Comparison of ENCODE assay signal across 28 cellular contexts in genomic region chr7:17101207-17101696, GRCh38.
DNase-seq lines count a peak whose midpoint lies in the region; ATAC-seq, FAIRE-seq and TF ChIP-seq lines count a peak whose summit lies in the region.
"Had no signal": no experiment of that assay in that cellular context is flagged by ENCODE, and none has a peak within 500 bp of the region (broad histone marks: within the 10 kb centered on the region; RNA-seq: fewer than 3 reads in every experiment).

No MANE protein-coding gene starts in this region.

- H2AK5ac ChIP-seq in H9 (ENCODE audit: insufficient read length, low read length): no peak overlapping the region
- H2AK5ac ChIP-seq in IMR-90 (ENCODE audit: low read depth, low read length): no peak overlapping the region

- H3K4me3 Mint-ChIP-seq in H9 (no peak overlapping the region), type B pancreatic cell (no peak overlapping the region)
- H3K4me3 Mint-ChIP-seq: CD14-positive monocyte; CD4-positive, alpha-beta memory T cell; CD4-positive, CD25-positive, alpha-beta regulatory T cell; CD8-positive, alpha-beta memory T cell had no signal

- no peak overlapping the region for H2AK9ac ChIP-seq in IMR-90 (replicated peaks; ENCODE audit: low read depth, low read length, poor library complexity)

- in situ Hi-C loops in HepG2 (cut with HindIII; ENCODE audit: extremely low pct_ligation_motif_present, low pct_unique_long_range_greater_than_20kb) (no loop called here), IMR-90 (cut with MboI; ENCODE audit: low sequenced_read_pairs) (no loop called here), GM23248 (cut with MboI) (no loop called here)

- dilution Hi-C loops in IMR-90 (cut with HindIII; ENCODE audit: low sequenced_read_pairs, unreplicated experiment): no loop called here

- H3K14ac ChIP-seq in H9 (ENCODE audit: insufficient read depth, low read length) (no peak overlapping the region), IMR-90 (replicated peaks; ENCODE audit: low read depth, low read length) (no peak overlapping the region)

- TF ChIP-seq POLR2A in HepG2 (IDR thresholded peaks at IDR 0.05; ENCODE audit: insufficient read depth in 1 of 2, low read depth in 2 of 2, low read length in 2 of 2) (no peak), right lobe of liver (IDR thresholded peaks at IDR 0.05) (no peak), IMR-90 (IDR thresholded peaks at IDR 0.05; ENCODE audit: low read depth, low read length) (no peak)

- H3K36me3 ChIP-seq in HepG2 (replicated peaks in 1 of 2; ENCODE audit: control insufficient read depth in 1 of 2, insufficient read depth in 2 of 2, low read length in 2 of 2) (no peaks in the 10 kb centered on the region), right lobe of liver (no peaks in the 10 kb centered on the region), IMR-90 (ENCODE audit: control insufficient read depth, insufficient read depth, low read length) (no peaks in the 10 kb centered on the region), osteoblast (ENCODE audit: insufficient read depth, low read length) (no peaks in the 10 kb centered on the region), GM23248 (ENCODE audit: low read depth) (no peaks in the 10 kb centered on the region)
- H3K36me3 ChIP-seq: BE2C, BLaER1 had no signal

- POLR2A ChIA-PET in HepG2 (lab: Yijun Ruan, JAX): no interaction called here
- POLR2A ChIA-PET in IMR-90 (lab: Charles Lee; ENCODE audit: unreplicated experiment): no interaction called here

- intact Hi-C loops in HepG2 (cut with micrococcal nuclease; ENCODE audit: unreplicated experiment) (no loop called here), right lobe of liver (cut with DNase I) (no loop called here), IMR-90 (cut with micrococcal nuclease) (no loop called here)

- peaks cover 11% of the 10 kb centered on the region in 2 experiments for H3K4me1 Mint-ChIP-seq in H9
- no peaks in the 10 kb centered on the region for H3K4me1 Mint-ChIP-seq in type B pancreatic cell (ENCODE audit: unreplicated experiment)

- DNase-seq in HepG2 (ENCODE audit: low spot score): no peak
- DNase-seq in right lobe of liver: no peak
- DNase-seq in H9: no peak
- no peak for DNase-seq in IMR-90
- peak; percentile 6 for DNase-seq in osteoblast (ENCODE audit: insufficient read length, low spot score, missing footprints)
- DNase-seq in type B pancreatic cell (ENCODE audit: extremely low spot score, unreplicated experiment): no peak
- DNase-seq in GM23248: no peak
- DNase-seq in activated CD4-positive, alpha-beta T cell treated with anti-CD3 and anti-CD28 coated beads for 48 hours: no peak
- DNase-seq: 8988T; ACHN; BE2C; C1 segment of cervical spinal cord; CD4-positive, alpha-beta memory T cell; CD4-positive, CD25-positive, alpha-beta regulatory T cell; CD8-positive, alpha-beta memory T cell; COR-L47; DMS 273 treated with DMSO at 0.1 percent for 48 hours; DMS153; DMS79; DND-41; EL; GDM1 had no signal

- ATAC-seq in HepG2: no peak
- no peak for ATAC-seq in right lobe of liver
- no peak for ATAC-seq in IMR-90 (ENCODE audit: low read depth)
- ATAC-seq: GM12878 had no signal

- H3F3A ChIP-seq in GM23248 (ENCODE audit: insufficient read depth): peaks cover under 1% of the 10 kb centered on the region; the same call in 1 of the 2 replicates

- TF ChIP-seq RAD21 in HepG2 (CRISPR knock-in tag; IDR thresholded peaks at IDR 0.05) (no peak), IMR-90 (IDR thresholded peaks at IDR 0.05; ENCODE audit: low read length) (no peak)

- TF ChIP-seq EP300 in HepG2 (IDR thresholded peaks at IDR 0.05; ENCODE audit: low read depth in 2 of 2, low read length in 2 of 2) (no peak), HepG2 (CRISPR knock-in tag; IDR thresholded peaks at IDR 0.05; ENCODE audit: borderline replicate concordance) (no peak)

- H3K4me3 ChIP-seq in HepG2 (replicated peaks in 1 of 3; ENCODE audit: insufficient read depth in 1 of 3, low read depth in 2 of 3, low read length in 3 of 3): no peak overlapping the region
- no peak overlapping the region for H3K4me3 ChIP-seq in right lobe of liver
- H3K4me3 ChIP-seq in IMR-90 (ENCODE audit: insufficient read depth, low read depth, low read length): no peak overlapping the region
- H3K4me3 ChIP-seq in osteoblast (ENCODE audit: insufficient read depth, low read length): no peak overlapping the region
- no peak overlapping the region for H3K4me3 ChIP-seq in GM23248
- H3K4me3 ChIP-seq: BLaER1, GM12878 had no signal

- H3K9me3 ChIP-seq in HepG2 (ENCODE audit: low read length) (peaks cover 12% of the 10 kb centered on the region), right lobe of liver (peaks cover 0 to 7% (median 0%) of the 10 kb centered on the region in 4 donors), H9 (ENCODE audit: control insufficient read depth, low read depth, low read length) (peaks cover 5% of the 10 kb centered on the region), IMR-90 (ENCODE audit: control insufficient read depth, insufficient read depth, low read length) (no peaks in the 10 kb centered on the region), osteoblast (ENCODE audit: low read depth, low read length) (no peaks in the 10 kb centered on the region), GM23248 (ENCODE audit: low read depth) (no peaks in the 10 kb centered on the region)
- H3K9me3 ChIP-seq: BE2C had no signal

- H3K36me3 Mint-ChIP-seq in H9 (ENCODE audit: insufficient read depth in 1 of 3, low read depth in 3 of 3) (no peaks in the 10 kb centered on the region), type B pancreatic cell (no peaks in the 10 kb centered on the region)
- H3K36me3 Mint-ChIP-seq: CD14-positive monocyte; CD4-positive, alpha-beta memory T cell; CD4-positive, CD25-positive, alpha-beta regulatory T cell; CD8-positive, alpha-beta memory T cell had no signal

- CTCF ChIA-PET in HepG2 (lab: Yijun Ruan, JAX; ENCODE audit: low intra/inter-chr PET ratio, low total read pairs): no interaction called here
- CTCF ChIA-PET in IMR-90 (lab: Yijun Ruan, JAX): no interaction called here

- H2BK15ac ChIP-seq in H9 (ENCODE audit: low read depth, low read length) (no peak overlapping the region), IMR-90 (ENCODE audit: low read depth, low read length) (no peak overlapping the region; the same call in 2 of the 3 replicates)

- H2BK20ac ChIP-seq in H9 (ENCODE audit: low read depth, low read length, poor library complexity, severe bottlenecking) (peak overlapping the region; percentile 75), IMR-90 (ENCODE audit: low read depth, low read length) (no peak overlapping the region)

- WGBS in HepG2 (ENCODE audit: low lambda C conversion rate): 97% methylated on average over 6 of the region's 6 CpGs
- 98% methylated on average over 5 of the region's 6 CpGs for WGBS in right lobe of liver (ENCODE audit: insufficient coverage, low coverage, low lambda C conversion rate, missing lambda C conversion rate)
- WGBS in H9 (ENCODE audit: extremely low coverage, insufficient read length, low lambda C conversion rate): no CpG with 5 or more reads among the region's 6 CpGs
- WGBS in IMR-90 (ENCODE audit: extremely low coverage in 2 of 2, insufficient read length in 1 of 2), 2 experiments: 71% methylated on average over 1 of the region's 6 CpGs; no CpG with 5 or more reads in 1 of the 2 experiments
- 89% methylated on average over 6 of the region's 6 CpGs for WGBS in GM23248 (ENCODE audit: low coverage in 1 of 2, low lambda C conversion rate in 2 of 2, missing lambda C conversion rate in 2 of 2), 2 experiments

- H3K27me3 ChIP-seq in HepG2 (ENCODE audit: control insufficient read depth in 1 of 2, insufficient read depth in 2 of 2, low read length in 2 of 2) (no peaks in the 10 kb centered on the region), right lobe of liver (no peaks in the 10 kb centered on the region), H9 (ENCODE audit: insufficient read depth, low read length) (no peaks in the 10 kb centered on the region), IMR-90 (ENCODE audit: control insufficient read depth, insufficient read depth, low read length) (no peaks in the 10 kb centered on the region), osteoblast (ENCODE audit: insufficient read depth, low read length) (no peaks in the 10 kb centered on the region), GM23248 (replicated peaks; ENCODE audit: insufficient read depth) (no peaks in the 10 kb centered on the region)
- H3K27me3 ChIP-seq: BE2C, BLaER1 had no signal

- H3K56ac ChIP-seq in H9 (ENCODE audit: insufficient read length, low read depth, low read length) (no peak overlapping the region), IMR-90 (ENCODE audit: extremely low read depth, insufficient read depth, low read length) (no peak overlapping the region)

- BruUV-seq in HepG2 (replicated peaks; lab: Mats Ljungman, UMichigan) (no TSS peak), IMR-90 (replicated peaks; lab: Mats Ljungman, UMichigan) (no TSS peak)

- H3K27ac Mint-ChIP-seq in H9: no peak overlapping the region
- no peak overlapping the region for H3K27ac Mint-ChIP-seq in type B pancreatic cell
- H3K27ac Mint-ChIP-seq: CD14-positive monocyte; CD4-positive, alpha-beta memory T cell; CD4-positive, CD25-positive, alpha-beta regulatory T cell; CD8-positive, alpha-beta memory T cell had no signal

- H3K79me1 ChIP-seq in H9 (ENCODE audit: insufficient read depth, low read depth, low read length, poor library complexity, severe bottlenecking) (no peaks in the 10 kb centered on the region), IMR-90 (ENCODE audit: low read depth in 1 of 2, low read length in 2 of 2) (no peaks in the 10 kb centered on the region)

- H3K27ac ChIP-seq in HepG2 (ENCODE audit: extremely low read length, insufficient read depth, low read length) (no peak overlapping the region), right lobe of liver (no peak overlapping the region), H9 (ENCODE audit: insufficient read length, low read depth, low read length) (no peak overlapping the region), IMR-90 (ENCODE audit: insufficient read depth, low read length) (no peak overlapping the region), osteoblast (ENCODE audit: low read depth, low read length) (no peak overlapping the region), GM23248 (no peak overlapping the region)
- H3K27ac ChIP-seq: BLaER1 had no signal

- H3K18ac ChIP-seq in H9 (ENCODE audit: insufficient read length, low read depth, low read length) (no peak overlapping the region), IMR-90 (ENCODE audit: low read depth, low read length) (no peak overlapping the region)

- no peaks in the 10 kb centered on the region for H3K23me2 ChIP-seq in H9 (ENCODE audit: insufficient read length, low read depth, low read length, poor library complexity, severe bottlenecking)

- peaks cover 3% of the 10 kb centered on the region; the same call in 1 of the 2 replicates for H3K9me1 ChIP-seq in IMR-90 (ENCODE audit: insufficient read depth, low read length)

- H4K91ac ChIP-seq in H9 (ENCODE audit: insufficient read length, low read depth, low read length) (no peak overlapping the region), IMR-90 (ENCODE audit: insufficient read depth, low read depth, low read length) (no peak overlapping the region)

- no peak overlapping the region for H3K4ac ChIP-seq in H9 (ENCODE audit: low read depth, low read length)
- H3K4ac ChIP-seq in IMR-90 (ENCODE audit: low read depth, low read length): no peak overlapping the region

- H3T11ph ChIP-seq in H9 (ENCODE audit: low read length): no peak overlapping the region

- no peaks in the 10 kb centered on the region for H3K79me2 ChIP-seq in HepG2 (ENCODE audit: insufficient read depth, low read length)
- H3K79me2 ChIP-seq in H9 (ENCODE audit: insufficient read depth, low read length): no peaks in the 10 kb centered on the region
- no peaks in the 10 kb centered on the region for H3K79me2 ChIP-seq in osteoblast (ENCODE audit: insufficient read depth, low read length)
- no peaks in the 10 kb centered on the region for H3K79me2 ChIP-seq in GM23248 (ENCODE audit: insufficient read depth)

- H4K20me1 ChIP-seq in HepG2 (ENCODE audit: insufficient read depth, low read length) (no peaks in the 10 kb centered on the region), H9 (ENCODE audit: control insufficient read depth, insufficient read depth, insufficient read length) (no peaks in the 10 kb centered on the region), IMR-90 (ENCODE audit: insufficient read depth, low read length) (no peaks in the 10 kb centered on the region), osteoblast (ENCODE audit: insufficient read depth, low read length) (no peaks in the 10 kb centered on the region), GM23248 (ENCODE audit: insufficient read depth) (no peaks in the 10 kb centered on the region)
- H4K20me1 ChIP-seq: BLaER1 had no signal

- peaks cover 53% of the 10 kb centered on the region for H3K4me1 ChIP-seq in HepG2 (ENCODE audit: insufficient read depth, low read length)
- H3K4me1 ChIP-seq in right lobe of liver: peaks cover 0 to 20% (median 3%) of the 10 kb centered on the region in 4 donors
- peaks cover 4% of the 10 kb centered on the region; the same call in 1 of the 2 replicates for H3K4me1 ChIP-seq in H9 (ENCODE audit: insufficient read depth, low read length)
- peaks cover 3% of the 10 kb centered on the region for H3K4me1 ChIP-seq in IMR-90 (ENCODE audit: control insufficient read depth, insufficient read depth, low read length)
- peaks cover 6% of the 10 kb centered on the region for H3K4me1 ChIP-seq in osteoblast (ENCODE audit: insufficient read depth, low read length)
- no peaks in the 10 kb centered on the region for H3K4me1 ChIP-seq in GM23248 (ENCODE audit: insufficient read depth)
- H3K4me1 ChIP-seq: BE2C had no signal

- H2BK5ac ChIP-seq in H9 (ENCODE audit: insufficient read length, low read length) (no peak overlapping the region), IMR-90 (ENCODE audit: low read depth, low read length, poor library complexity, severe bottlenecking) (no peak overlapping the region)

- H3K9me2 ChIP-seq in GM23248 (ENCODE audit: insufficient read depth): no peaks in the 10 kb centered on the region

- TF ChIP-seq CTCF in HepG2 (CRISPR knock-in tag; IDR thresholded peaks at IDR 0.05): no peak
- TF ChIP-seq CTCF in right lobe of liver (IDR thresholded peaks at IDR 0.05): no peak
- TF ChIP-seq CTCF in H9 (conservative IDR thresholded peaks at IDR 0.05): no peak
- TF ChIP-seq CTCF in IMR-90 (conservative IDR thresholded peaks at IDR 0.05; ENCODE audit: low read depth, low read length): no peak
- no peak for TF ChIP-seq CTCF in osteoblast (IDR thresholded peaks at IDR 0.05; ENCODE audit: extremely low read depth, low read depth, low read length)
- no peak for TF ChIP-seq CTCF in type B pancreatic cell (conservative IDR thresholded peaks at IDR 0.05)

- H3K27me3 Mint-ChIP-seq in H9 (ENCODE audit: low read depth) (no peaks in the 10 kb centered on the region; the same call in 1 of the 2 replicates), type B pancreatic cell (no peaks in the 10 kb centered on the region)
- H3K27me3 Mint-ChIP-seq: CD4-positive, alpha-beta memory T cell; CD4-positive, CD25-positive, alpha-beta regulatory T cell had no signal

- H4K8ac ChIP-seq in H9 (replicated peaks; ENCODE audit: insufficient read length, low read depth, low read length): no peak overlapping the region
- no peak overlapping the region for H4K8ac ChIP-seq in IMR-90 (ENCODE audit: low read depth in 2 of 2, low read length in 2 of 2)

- H2BK120ac ChIP-seq in H9 (ENCODE audit: low read depth, low read length, poor library complexity, severe bottlenecking): no peak overlapping the region
- no peak overlapping the region for H2BK120ac ChIP-seq in IMR-90 (ENCODE audit: low read depth, low read length)

- H3K23ac ChIP-seq in H9 (ENCODE audit: insufficient read length, low read depth, low read length) (no peak overlapping the region), IMR-90 (ENCODE audit: low read depth, low read length) (no peak overlapping the region)

- no peak overlapping the region for H4K5ac ChIP-seq in H9 (ENCODE audit: insufficient read length, low read depth, low read length)
- no peak overlapping the region for H4K5ac ChIP-seq in IMR-90 (ENCODE audit: low read depth, low read length)

- no peak for FAIRE-seq in HepG2 (lab: Jason Lieb, UNC)
- FAIRE-seq: A204.1, GM12878, GM12892, GM18507 had no signal

- H3K9me3 Mint-ChIP-seq in H9 (peaks cover 0 to 3% of the 10 kb centered on the region in 2 experiments; a peak in 3 of 5 replicates), type B pancreatic cell (peaks cover 5% of the 10 kb centered on the region)
- H3K9me3 Mint-ChIP-seq: CD4-positive, CD25-positive, alpha-beta regulatory T cell; CD8-positive, alpha-beta memory T cell had no signal

- H3K4me2 ChIP-seq in HepG2 (ENCODE audit: low read depth, low read length) (no peak overlapping the region), H9 (ENCODE audit: insufficient read depth, insufficient read length, low read length) (no peak overlapping the region), IMR-90 (ENCODE audit: low read depth, low read length) (no peak overlapping the region), osteoblast (ENCODE audit: insufficient read depth, low read length) (no peak overlapping the region), GM23248 (ENCODE audit: unreplicated experiment) (no peak overlapping the region)
- H3K4me2 ChIP-seq: BLaER1 had no signal

- H3K9ac ChIP-seq in HepG2 (ENCODE audit: insufficient read depth, low read depth, low read length) (no peak overlapping the region), H9 (ENCODE audit: extremely low read depth, insufficient read length, low read length) (no peak overlapping the region), IMR-90 (ENCODE audit: low read depth, low read length) (no peak overlapping the region), GM23248 (no peak overlapping the region)
- H3K9ac ChIP-seq: BLaER1 had no signal

- H2AFZ ChIP-seq in HepG2 (ENCODE audit: low read length) (no peak overlapping the region), H9 (ENCODE audit: low read length) (no peak overlapping the region), IMR-90 (replicated peaks; ENCODE audit: low read length, poor library complexity) (no peak overlapping the region), osteoblast (ENCODE audit: low read length) (no peak overlapping the region), GM23248 (no peak overlapping the region)

- H2BK12ac ChIP-seq in H9 (ENCODE audit: insufficient read length, low read depth, low read length): no peak overlapping the region
